1 cellular context compared by ENCODE assay signal in the genomic region with DNA sequence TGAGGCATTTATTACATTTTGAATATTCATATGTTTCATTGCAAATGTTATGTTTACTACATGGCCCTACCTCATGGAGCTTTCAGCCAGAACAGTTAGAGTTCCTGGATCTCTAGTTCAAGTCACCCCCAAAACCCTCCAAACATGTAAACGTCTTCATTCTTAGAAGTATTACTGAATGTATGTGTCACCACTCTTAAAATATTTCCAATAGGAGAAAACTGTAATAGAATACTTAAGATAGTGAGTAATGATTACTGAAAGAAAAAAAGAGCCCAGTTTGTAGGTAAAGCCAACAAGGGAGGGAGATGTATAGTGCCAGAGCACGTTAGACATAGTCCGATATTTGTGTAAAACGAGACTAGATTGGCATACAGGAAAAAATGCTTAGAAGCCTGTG.
TF ChIP-seq lines count a peak whose summit lies in the region.

No MANE protein-coding gene starts in this region.

TF ChIP-seq in WTC11, 78 proteins besides CTCF, POLR2A, EP300 and RAD21 (continued from another document):
- TF ChIP-seq, protein P1, sequence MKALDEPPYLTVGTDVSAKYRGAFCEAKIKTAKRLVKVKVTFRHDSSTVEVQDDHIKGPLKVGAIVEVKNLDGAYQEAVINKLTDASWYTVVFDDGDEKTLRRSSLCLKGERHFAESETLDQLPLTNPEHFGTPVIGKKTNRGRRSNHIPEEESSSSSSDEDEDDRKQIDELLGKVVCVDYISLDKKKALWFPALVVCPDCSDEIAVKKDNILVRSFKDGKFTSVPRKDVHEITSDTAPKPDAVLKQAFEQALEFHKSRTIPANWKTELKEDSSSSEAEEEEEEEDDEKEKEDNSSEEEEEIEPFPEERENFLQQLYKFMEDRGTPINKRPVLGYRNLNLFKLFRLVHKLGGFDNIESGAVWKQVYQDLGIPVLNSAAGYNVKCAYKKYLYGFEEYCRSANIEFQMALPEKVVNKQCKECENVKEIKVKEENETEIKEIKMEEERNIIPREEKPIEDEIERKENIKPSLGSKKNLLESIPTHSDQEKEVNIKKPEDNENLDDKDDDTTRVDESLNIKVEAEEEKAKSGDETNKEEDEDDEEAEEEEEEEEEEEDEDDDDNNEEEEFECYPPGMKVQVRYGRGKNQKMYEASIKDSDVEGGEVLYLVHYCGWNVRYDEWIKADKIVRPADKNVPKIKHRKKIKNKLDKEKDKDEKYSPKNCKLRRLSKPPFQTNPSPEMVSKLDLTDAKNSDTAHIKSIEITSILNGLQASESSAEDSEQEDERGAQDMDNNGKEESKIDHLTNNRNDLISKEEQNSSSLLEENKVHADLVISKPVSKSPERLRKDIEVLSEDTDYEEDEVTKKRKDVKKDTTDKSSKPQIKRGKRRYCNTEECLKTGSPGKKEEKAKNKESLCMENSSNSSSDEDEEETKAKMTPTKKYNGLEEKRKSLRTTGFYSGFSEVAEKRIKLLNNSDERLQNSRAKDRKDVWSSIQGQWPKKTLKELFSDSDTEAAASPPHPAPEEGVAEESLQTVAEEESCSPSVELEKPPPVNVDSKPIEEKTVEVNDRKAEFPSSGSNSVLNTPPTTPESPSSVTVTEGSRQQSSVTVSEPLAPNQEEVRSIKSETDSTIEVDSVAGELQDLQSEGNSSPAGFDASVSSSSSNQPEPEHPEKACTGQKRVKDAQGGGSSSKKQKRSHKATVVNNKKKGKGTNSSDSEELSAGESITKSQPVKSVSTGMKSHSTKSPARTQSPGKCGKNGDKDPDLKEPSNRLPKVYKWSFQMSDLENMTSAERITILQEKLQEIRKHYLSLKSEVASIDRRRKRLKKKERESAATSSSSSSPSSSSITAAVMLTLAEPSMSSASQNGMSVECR (CRISPR knock-in tag; IDR thresholded peaks at IDR 0.05; ENCODE audit: borderline replicate concordance) = no peak
- TF ChIP-seq TCF7 (CRISPR knock-in tag; IDR thresholded peaks at IDR 0.05; ENCODE audit: low read depth) = no peak
